ENCODE assay signal across 12 cellular contexts in genomic region chr7:105493928-105494325, GRCh38. TPM values are rescaled to one million over a fixed set of nuclear protein-coding genes. Genes with fewer than 3 reads are reported as not detected.
DNase-seq lines count a peak whose midpoint lies in the region; ATAC-seq and TF ChIP-seq lines count a peak whose summit lies in the region.
"Had no signal": no experiment of that assay in that cellular context is flagged by ENCODE, and none has a peak within 500 bp of the region (broad histone marks: within the 10 kb centered on the region; RNA-seq: fewer than 3 reads in every experiment).

No MANE protein-coding gene starts in this region.

- H3K36me3 ChIP-seq in adipocyte (ENCODE audit: control insufficient read depth, insufficient read depth, low read length, severe bottlenecking) = peaks cover 8% of the 10 kb centered on the region
- no peaks in the 10 kb centered on the region for H3K36me3 ChIP-seq in sigmoid colon

- CTCF ChIA-PET in HEK293T (lab: Yijun Ruan, JAX) = no interaction called here

- no peak for TF ChIP-seq EP300 in sigmoid colon (IDR thresholded peaks at IDR 0.05)

- H3K4me1 ChIP-seq in adipocyte (ENCODE audit: control insufficient read depth, insufficient read depth, low read length) = peaks cover 9% of the 10 kb centered on the region
- H3K4me1 ChIP-seq in sigmoid colon = peaks cover 0 to 12% (median 7%) of the 10 kb centered on the region in 4 donors

- POLR2A ChIA-PET in HEK293T (lab: Yijun Ruan, JAX) = no interaction called here

- DNase-seq in EL (peak; percentile 90), adipocyte (ENCODE audit: low read depth) (peak; percentile 89), fibroblast of villous mesenchyme (ENCODE audit: low read depth) (peak; percentile 90), sigmoid colon (no peak), HEK293T (ENCODE audit: extremely low spot score) (no peak)
- DNase-seq: activated CD8-positive, alpha-beta memory T cell treated with anti-CD3 and anti-CD28 coated beads for 24 hours; Karpas-422; NCI-H2171; PC-9 had no signal

- ATAC-seq in HG02610 (IDR thresholded peaks at IDR 0.05; ENCODE audit: unreplicated experiment) = no peak
- ATAC-seq in HG02973 (IDR thresholded peaks at IDR 0.05; ENCODE audit: unreplicated experiment) = no peak
- ATAC-seq in HG02588 (IDR thresholded peaks at IDR 0.05; ENCODE audit: unreplicated experiment) = no peak

- H3K27me3 ChIP-seq in adipocyte (replicated peaks; ENCODE audit: control insufficient read depth, insufficient read depth, low read length) (no peaks in the 10 kb centered on the region), sigmoid colon (no peaks in the 10 kb centered on the region)

- H3K27ac ChIP-seq in sigmoid colon = peak overlapping the region; percentile 54 to 77 (median 68)
- H3K27ac ChIP-seq: PC-9 had no signal

- H3K9me3 ChIP-seq in adipocyte (ENCODE audit: control insufficient read depth, low read length) = no peaks in the 10 kb centered on the region
- H3K9me3 ChIP-seq in sigmoid colon = no peaks in the 10 kb centered on the region

- intact Hi-C loops in sigmoid colon (cut with DNase I) = loop anchor here (10.0 kb wide), 1 partner anchor 339 kb away; no protein-coding TSS in a partner anchor

- no peak for TF ChIP-seq POLR2A in sigmoid colon (IDR thresholded peaks at IDR 0.05)

- no peak overlapping the region for H3K4me3 ChIP-seq in adipocyte (ENCODE audit: low read length)
- no peak overlapping the region for H3K4me3 ChIP-seq in fibroblast of villous mesenchyme (ENCODE audit: low read depth, low read length)
- peak overlapping the region in 3 of 4 donors; percentile 7 to 33 (median 19) for H3K4me3 ChIP-seq in sigmoid colon
- H3K4me3 ChIP-seq: PC-9 had no signal

- H3K9ac ChIP-seq in adipocyte (ENCODE audit: low read length) = no peak overlapping the region

- TF ChIP-seq CTCF in fibroblast of villous mesenchyme (IDR thresholded peaks at IDR 0.05; ENCODE audit: insufficient read depth, low read depth, low read length) (no peak), sigmoid colon (IDR thresholded peaks at IDR 0.05) (no peak)

- WGBS in sigmoid colon, 2 donors = 87 to 97% methylated on average over 5 of the region's 5 CpGs

TF ChIP-seq in HEK293T, 16 proteins besides CTCF, POLR2A, EP300 and RAD21:
- TF ChIP-seq FOXA1 (IDR thresholded peaks at IDR 0.05) (no peak), ELF4 (IDR thresholded peaks at IDR 0.05) (no peak), HDGF (IDR thresholded peaks at IDR 0.05; ENCODE audit: borderline replicate concordance) (no peak), FOXK2 (IDR thresholded peaks at IDR 0.05) (no peak), PKNOX1 (IDR thresholded peaks at IDR 0.05) (no peak), ARNT (IDR thresholded peaks at IDR 0.05) (no peak)

RNA-seq across cellular contexts. Expression of gene PUS7, which starts 28.1 kb away (rescaled TPM):
- total RNA-seq in fibroblast of villous mesenchyme = 13.2 and 16.8 TPM in 2 replicates
- total RNA-seq in sigmoid colon = 1 to 10 TPM; 5.8 to 9.1 (median 6.7) TPM
- 1 to 10 TPM; 1.6 to 6.2 (median 1.8) TPM for polyA plus RNA-seq in sigmoid colon

RNA-seq across cellular contexts. Expression of gene RINT1, which starts 38.1 kb away (rescaled TPM):
- total RNA-seq in fibroblast of villous mesenchyme (13.9 and 22.5 TPM in 2 replicates), sigmoid colon (10 to 100 TPM; 15.5 to 22.2 (median 16.6) TPM)
- polyA plus RNA-seq in sigmoid colon = 10 to 100 TPM in 1 of 3 donors, 1 to 10 TPM in 2; 7.9 to 10.8 (median 9.7) TPM

Comparison
In these comparisons a context has a peak if more than half of its experiments do, and no peak if none do; other contexts are left out.
1. DNase-seq: peak in EL (single experiment), adipocyte (single experiment) and fibroblast of villous mesenchyme (single experiment); none in sigmoid colon (single experiment) and HEK293T (single experiment).
2. H3K4me3 ChIP-seq: peak in sigmoid colon (3 of 4); none in adipocyte (single experiment) and fibroblast of villous mesenchyme (single experiment).